Comparison of ENCODE assay signal across 8 cellular contexts in the genomic region with DNA sequence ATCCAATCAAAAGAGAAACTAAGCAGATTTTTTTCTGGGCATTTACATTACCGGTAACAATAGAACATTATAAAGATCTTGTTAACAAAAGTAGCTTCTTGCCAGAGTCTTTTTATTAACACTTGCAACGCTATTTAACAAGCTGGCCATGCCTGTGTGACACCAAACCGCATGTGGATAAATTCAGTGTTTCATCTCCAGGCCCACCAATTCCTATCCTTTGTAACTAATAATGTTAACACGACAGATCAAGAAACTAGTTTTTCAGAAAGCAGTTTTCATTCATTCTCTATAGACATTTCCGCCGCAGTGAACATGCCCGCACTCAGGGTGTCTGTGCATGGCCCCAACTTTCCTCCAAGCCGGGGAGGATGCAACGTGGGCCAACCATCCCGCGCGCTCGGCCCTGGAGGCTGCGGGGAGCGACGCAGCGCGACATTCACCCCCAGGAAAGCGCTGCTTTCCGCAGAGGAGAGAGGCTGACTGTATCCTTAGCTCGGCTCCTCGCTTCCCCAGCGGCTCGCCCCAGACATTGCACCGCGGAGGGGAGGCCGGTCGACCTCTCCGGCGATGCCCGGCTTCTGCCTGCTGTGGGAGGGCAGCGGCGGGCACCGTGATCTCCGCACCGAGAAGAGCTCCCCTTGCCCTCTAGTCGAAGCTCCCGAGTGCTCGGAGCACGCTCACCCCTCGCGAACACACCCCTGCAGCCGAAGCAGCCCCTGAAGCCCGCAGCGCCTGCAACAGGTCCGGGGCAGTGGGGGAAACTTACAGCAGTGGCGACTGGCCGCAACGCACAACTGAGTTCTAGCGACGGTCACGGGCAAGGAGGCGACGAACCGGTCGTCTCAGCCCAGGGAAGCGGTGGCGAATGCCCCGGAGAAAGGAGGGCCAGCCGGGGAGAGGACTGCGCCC. TPM values are rescaled to one million over a fixed set of nuclear protein-coding genes. Genes with fewer than 3 reads are reported as not detected.
A peak's percentile ranks its signal among the peaks of the same experiment; 100 is the strongest.
DNase-seq lines count a peak whose midpoint lies in the region; ATAC-seq and TF ChIP-seq lines count a peak whose summit lies in the region.

No MANE protein-coding gene starts in this region.

- H3K4me3 Mint-ChIP-seq in activated CD4-positive, alpha-beta T cell treated with anti-CD3 and anti-CD28 coated beads for 36 hours, result peak overlapping the region; percentile 72

- peak overlapping the region; percentile 74 for H4K91ac ChIP-seq in mesenchymal stem cell (ENCODE audit: low read length)

- H2AFZ ChIP-seq in GM23248 (peak overlapping the region; percentile 83), mesenchymal stem cell (ENCODE audit: low read depth, low read length) (no peak overlapping the region)

- H3K27me3 ChIP-seq in GM23248 (replicated peaks; ENCODE audit: insufficient read depth) (no peaks in the 10 kb centered on the region), MG63 (no peaks in the 10 kb centered on the region), mesenchymal stem cell (ENCODE audit: control insufficient read depth in 1 of 2, insufficient read depth in 1 of 2, low read length in 2 of 2) (no peaks in the 10 kb centered on the region), testis (no peaks in the 10 kb centered on the region)

- peak overlapping the region; percentile 60 to 93 for H3K23ac ChIP-seq in mesenchymal stem cell (ENCODE audit: low read length in 2 of 2)

- H2AK5ac ChIP-seq in mesenchymal stem cell (ENCODE audit: low read length, severe bottlenecking), result no peak overlapping the region

- H3F3A ChIP-seq in GM23248 (ENCODE audit: insufficient read depth), result peaks cover 45% of the 10 kb centered on the region

- no peak for TF ChIP-seq POLR2A in testis (IDR thresholded peaks at IDR 0.05)

- CTCF ChIA-PET in activated CD4-positive, alpha-beta T cell treated with anti-CD3 and anti-CD28 coated beads for 36 hours (lab: Charles Lee), result interaction anchor here (0.5 to 2.5 kb wide), 10 partner anchors 10 to 737 kb away, joined by 3 to 7 read pairs (median 4); no protein-coding TSS in a partner anchor

- H3K9me3 Mint-ChIP-seq in activated CD4-positive, alpha-beta T cell treated with anti-CD3 and anti-CD28 coated beads for 36 hours (ENCODE audit: low read depth), result no peaks in the 10 kb centered on the region

- H3K4ac ChIP-seq in mesenchymal stem cell (ENCODE audit: low read depth in 1 of 2, low read length in 2 of 2), result peak overlapping the region; percentile 76 to 89

- no peaks in the 10 kb centered on the region for H3K36me3 Mint-ChIP-seq in activated CD4-positive, alpha-beta T cell treated with anti-CD3 and anti-CD28 coated beads for 36 hours (ENCODE audit: low read depth)

- H3K18ac ChIP-seq in mesenchymal stem cell (ENCODE audit: low read depth in 1 of 2, low read length in 2 of 2), result peak overlapping the region; percentile 95 to 97

- H2BK12ac ChIP-seq in mesenchymal stem cell (ENCODE audit: low read length in 2 of 2), result peak overlapping the region; percentile 31 to 73

- H3K36me3 ChIP-seq in GM23248 (ENCODE audit: low read depth) (no peaks in the 10 kb centered on the region), MG63 (peaks cover 13% of the 10 kb centered on the region), mesenchymal stem cell (ENCODE audit: control insufficient read depth in 1 of 2, insufficient read depth in 2 of 2, low read depth in 1 of 2, low read length in 2 of 2) (peaks cover 14 to 15% of the 10 kb centered on the region in 2 experiments), testis (ENCODE audit: low read depth, missing control alignments) (no peaks in the 10 kb centered on the region)

- peak overlapping the region; percentile 57 for H3K27ac ChIP-seq in GM23248
- H3K27ac ChIP-seq in mesenchymal stem cell (ENCODE audit: low read length, poor library complexity, severe bottlenecking), result peak overlapping the region; percentile 89
- peak overlapping the region; percentile 91 for H3K27ac ChIP-seq in testis

- H2BK15ac ChIP-seq in mesenchymal stem cell (ENCODE audit: low read depth, poor library complexity, severe bottlenecking), result peak overlapping the region; percentile 64

- H3K27me3 Mint-ChIP-seq in activated CD4-positive, alpha-beta T cell treated with anti-CD3 and anti-CD28 coated beads for 36 hours, result peaks cover 15% of the 10 kb centered on the region

- H3K9me2 ChIP-seq in GM23248 (ENCODE audit: insufficient read depth), result no peaks in the 10 kb centered on the region

- H3K4me1 ChIP-seq in GM23248 (ENCODE audit: insufficient read depth) (peaks cover 38% of the 10 kb centered on the region), mesenchymal stem cell (ENCODE audit: control insufficient read depth, insufficient read depth, low read depth, low read length) (peaks cover 12% of the 10 kb centered on the region), testis (peaks cover 7% of the 10 kb centered on the region)

- intact Hi-C loops in activated CD4-positive, alpha-beta T cell treated with anti-CD3 and anti-CD28 coated beads for 36 hours (cut with DNase I, micrococcal nuclease), result loop anchor here (1.0 to 10.0 kb wide), 8 partner anchors 8 to 845 kb away; partner anchors contain the start of gene HEXB (in 1 of the 2)
- intact Hi-C loops in testis (cut with DNase I; ENCODE audit: low total_unique reads), result loop anchor here (5.0 kb wide), 2 partner anchors 602 to 737 kb away; no protein-coding TSS in a partner anchor

- H2BK120ac ChIP-seq in mesenchymal stem cell (ENCODE audit: low read depth, low read length), result peak overlapping the region; percentile 90

- H3K14ac ChIP-seq in mesenchymal stem cell (ENCODE audit: low read length in 2 of 2), result peak overlapping the region in 1 of 2 experiments; percentile 92

- H3K9me3 ChIP-seq in GM23248 (ENCODE audit: low read depth) (no peaks in the 10 kb centered on the region), MG63 (no peaks in the 10 kb centered on the region), mesenchymal stem cell (ENCODE audit: control insufficient read depth, low read length) (no peaks in the 10 kb centered on the region), testis (no peaks in the 10 kb centered on the region)

- H3K79me2 ChIP-seq in GM23248 (ENCODE audit: insufficient read depth), result peaks cover 49% of the 10 kb centered on the region

- peak overlapping the region; percentile 89 for H3K4me3 ChIP-seq in GM23248
- peak overlapping the region; percentile 90 for H3K4me3 ChIP-seq in MG63
- H3K4me3 ChIP-seq in mesenchymal stem cell (ENCODE audit: insufficient read depth in 1 of 2, low read depth in 1 of 2, low read length in 2 of 2), result peak overlapping the region; percentile 92 to 93
- H3K4me3 ChIP-seq in testis, result peak overlapping the region; percentile 81 to 95

- POLR2A ChIA-PET in activated CD4-positive, alpha-beta T cell treated with anti-CD3 and anti-CD28 coated beads for 36 hours (lab: Charles Lee), result interaction anchor here (0.8 to 1.4 kb wide), 3 partner anchors 9 to 60 kb away, joined by 4 to 7 read pairs (median 7); no protein-coding TSS in a partner anchor

- H4K20me1 ChIP-seq in GM23248 (ENCODE audit: insufficient read depth), result no peaks in the 10 kb centered on the region

- peak; percentile 57 for ATAC-seq in activated CD4-positive, alpha-beta T cell treated with anti-CD3 and anti-CD28 coated beads for 36 hours

- H3K27ac Mint-ChIP-seq in activated CD4-positive, alpha-beta T cell treated with anti-CD3 and anti-CD28 coated beads for 36 hours, result peak overlapping the region; percentile 20

- WGBS in GM23248 (ENCODE audit: low coverage in 1 of 2, low lambda C conversion rate in 2 of 2, missing lambda C conversion rate in 2 of 2), 2 experiments, result 1% methylated on average over 35 to 56 of the region's 61 CpGs
- under 1% methylated on average over 61 of the region's 61 CpGs for WGBS in mesenchymal stem cell
- 1 to 3% methylated on average over 7 to 60 of the region's 61 CpGs for WGBS in testis, 2 donors

- H3K4me2 ChIP-seq in GM23248 (ENCODE audit: unreplicated experiment), result peak overlapping the region; percentile 97
- peak overlapping the region; percentile 61 for H3K4me2 ChIP-seq in mesenchymal stem cell (ENCODE audit: low read length, poor library complexity, severe bottlenecking)

- H3K9ac ChIP-seq in GM23248 (peak overlapping the region; percentile 82), mesenchymal stem cell (ENCODE audit: low read length) (peak overlapping the region; percentile 92)

- peak overlapping the region; percentile 36 for H2BK5ac ChIP-seq in mesenchymal stem cell (ENCODE audit: low read depth, low read length, poor library complexity, severe bottlenecking)

- in situ Hi-C loops in G401 (cut with HindIII; ENCODE audit: low sequenced_read_pairs), result no loop called here
- in situ Hi-C loops in GM23248 (cut with MboI), result loop anchor here (10.0 kb wide), 1 partner anchor 605 kb away; no protein-coding TSS in a partner anchor

- peak overlapping the region; percentile 55 for H4K8ac ChIP-seq in mesenchymal stem cell (ENCODE audit: low read length)

- H3K4me1 Mint-ChIP-seq in activated CD4-positive, alpha-beta T cell treated with anti-CD3 and anti-CD28 coated beads for 36 hours, result peaks cover 32% of the 10 kb centered on the region

- TF ChIP-seq CTCF in testis (IDR thresholded peaks at IDR 0.05), result no peak

- no peaks in the 10 kb centered on the region for H3K79me1 ChIP-seq in mesenchymal stem cell (replicated peaks; ENCODE audit: low read length, poor library complexity, severe bottlenecking)

- DNase-seq in G401 (ENCODE audit: low spot score) (peak; percentile 23), GM23248 (peak; percentile 85), MG63 (peak; percentile 58), ecto neural progenitor cell (ENCODE audit: low spot score) (peak; percentile 71), mesenchymal stem cell (peak; percentile 68), testis (peak; percentile 31), kidney glomerular epithelial cell (lab: John Stamatoyannopoulos, UW) (no peak)
- peak; percentile 70 for DNase-seq in activated CD4-positive, alpha-beta T cell treated with anti-CD3 and anti-CD28 coated beads for 36 hours

RNA-seq across cellular contexts. Expression of gene ENC1, which starts 0.7 kb away (rescaled TPM):
- total RNA-seq in G401 (2014; rRNA removed; shearing (Covaris generic)), result 36.4 and 59.3 TPM in 2 replicates
- 15.3 and 18.5 TPM in 2 replicates for total RNA-seq in GM23248 (2014; rRNA removed; shearing (Covaris generic))
- polyA plus RNA-seq in GM23248 (2016; fragmentation: Nextera tagmentation; extraction: Ambion mirVana) (14.6 and 15.8 TPM in 2 replicates), testis (ENCODE audit: insufficient read depth, low read depth, low replicate concordance) (28.3 TPM)
- 14.5 and 35.0 TPM in 2 replicates for total RNA-seq in MG63 (2014; rRNA removed; shearing (Covaris generic); ENCODE audit: low replicate concordance)
- total RNA-seq in activated CD4-positive, alpha-beta T cell treated with anti-CD3 and anti-CD28 coated beads for 36 hours, result under 1 TPM; 0.48 to 0.67 TPM
- polyA plus RNA-seq in mesenchymal stem cell (2013, experiment 1 of 2), result 30.1 TPM
- polyA plus RNA-seq in mesenchymal stem cell (2013, experiment 2 of 2), result 30.2 TPM
- 100 to 1,000 TPM in 1 of 2 donors, 10 to 100 TPM in 1; 89.7 to 153 TPM for total RNA-seq in testis

RNA-seq across cellular contexts. Expression of gene HEXB, which starts 45.2 kb away (rescaled TPM):
- total RNA-seq in G401 (2014; rRNA removed; shearing (Covaris generic)), result 661 and 662 TPM in 2 replicates
- 106 and 109 TPM in 2 replicates for total RNA-seq in GM23248 (2014; rRNA removed; shearing (Covaris generic))
- polyA plus RNA-seq in GM23248 (2016; fragmentation: Nextera tagmentation; extraction: Ambion mirVana), result 127 TPM in 2 replicates
- total RNA-seq in MG63 (2014; rRNA removed; shearing (Covaris generic); ENCODE audit: low replicate concordance), result 165 and 208 TPM in 2 replicates
- 10 to 100 TPM; 42.6 to 47.6 TPM for total RNA-seq in activated CD4-positive, alpha-beta T cell treated with anti-CD3 and anti-CD28 coated beads for 36 hours
- polyA plus RNA-seq in mesenchymal stem cell (2013, experiment 1 of 2), result 276 TPM
- 273 TPM for polyA plus RNA-seq in mesenchymal stem cell (2013, experiment 2 of 2)
- 10 to 100 TPM; 44.6 to 82.5 TPM for total RNA-seq in testis
- 59.5 TPM for polyA plus RNA-seq in testis (ENCODE audit: insufficient read depth, low read depth, low replicate concordance)
